8 cellular contexts compared by ENCODE assay signal in the genomic region with DNA sequence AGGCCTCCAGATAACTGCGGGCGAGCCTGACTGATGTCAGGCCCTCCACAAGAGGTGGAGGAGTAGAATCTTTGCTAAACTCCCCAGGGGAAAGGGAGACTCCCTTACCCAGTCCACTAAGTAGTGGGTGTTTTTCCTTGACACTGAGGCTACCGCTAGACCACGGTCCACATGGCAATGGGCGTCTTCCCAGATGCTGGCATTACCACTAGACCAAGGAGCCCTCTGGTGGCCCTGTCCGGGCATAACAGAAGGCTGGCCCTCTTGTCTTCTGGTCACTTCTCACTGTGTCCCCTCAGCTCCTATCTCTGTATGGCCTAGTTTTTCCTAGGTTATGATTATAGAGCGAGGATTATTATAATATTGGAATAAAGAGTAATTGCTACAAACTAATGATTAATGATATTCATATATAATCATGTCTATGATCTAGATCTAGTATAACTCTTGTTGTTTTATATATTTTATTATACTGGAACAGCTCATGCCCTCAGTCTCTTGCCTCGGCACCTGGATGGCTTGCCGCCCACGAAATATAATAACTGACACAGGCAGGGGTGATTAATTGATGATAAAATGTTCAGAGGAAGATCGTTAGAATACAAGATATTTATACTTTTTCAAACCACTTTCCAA.
DNase-seq lines count a peak whose midpoint lies in the region; FAIRE-seq and TF ChIP-seq lines count a peak whose summit lies in the region.
"Not testable (repeated sequence)": the region's sequence is repeated elsewhere in the genome, so short reads cannot be mapped to it uniquely, and the experiment has no call there.

No MANE protein-coding gene starts in this region.

- H3K27ac ChIP-seq in astrocyte (ENCODE audit: low read depth, low read length); stomach: not testable (repeated sequence)

- H3K4me1 Mint-ChIP-seq in astrocyte (ENCODE audit: low read depth, unreplicated experiment): not testable (repeated sequence)

- DNase-seq in DMS114 treated with DMSO at 0.1 percent for 48 hours (lab: John Stamatoyannopoulos, UW; ENCODE audit: unreplicated experiment): peak; percentile 35
- not testable (repeated sequence) for DNase-seq in HFF-Myc (ENCODE audit: extremely low read depth, low read depth); astrocyte (ENCODE audit: low read depth)
- DNase-seq in NCI-H2081 treated with DMSO at 0.1 percent for 48 hours (lab: John Stamatoyannopoulos, UW): peak; percentile 6
- DNase-seq in SHP77 treated with DMSO at 0.1 percent for 48 hours (lab: John Stamatoyannopoulos, UW): peak; percentile 58
- DNase-seq in fibroblast of pulmonary artery (ENCODE audit: low read depth): peak; percentile 29
- DNase-seq in medulla oblongata (ENCODE audit: extremely low spot score): peak; percentile 23
- DNase-seq in stomach: peak; percentile 70

- H3K9ac ChIP-seq in astrocyte (ENCODE audit: low read length): not testable (repeated sequence)

- not testable (repeated sequence) for H3K79me2 ChIP-seq in astrocyte (ENCODE audit: insufficient read depth, low read length)

- not testable (repeated sequence) for TF ChIP-seq EP300 in stomach (IDR thresholded peaks at IDR 0.05)

- not testable (repeated sequence) for H3K27ac Mint-ChIP-seq in astrocyte (ENCODE audit: unreplicated experiment)

- not testable (repeated sequence) for H3K27me3 ChIP-seq in astrocyte (ENCODE audit: insufficient read depth, low read length); stomach

- not testable (repeated sequence) for TF ChIP-seq POLR2A in stomach (IDR thresholded peaks at IDR 0.05)

- not testable (repeated sequence) for H2AFZ ChIP-seq in astrocyte (ENCODE audit: low read depth, low read length)

- H3K9me3 ChIP-seq in astrocyte (ENCODE audit: insufficient read depth, low read depth, low read length); stomach: not testable (repeated sequence)

- intact Hi-C loops in stomach (cut with DNase I; ENCODE audit: low total_unique reads): not testable (repeated sequence)

- H3K4me3 Mint-ChIP-seq in astrocyte (ENCODE audit: unreplicated experiment): not testable (repeated sequence)

- 56 to 77% (median 70%) methylated on average over 11 of the region's 11 CpGs for WGBS in stomach, 5 donors

- FAIRE-seq in astrocyte (lab: Jason Lieb, UNC): not testable (repeated sequence)

- TF ChIP-seq CTCF in HFF-Myc (IDR thresholded peaks at IDR 0.05; ENCODE audit: low read depth, low read length, missing control alignments) (peak; percentile 52), astrocyte (IDR thresholded peaks at IDR 0.05; ENCODE audit: insufficient read depth, low read depth, low read length) (peak; percentile 12), fibroblast of pulmonary artery (IDR thresholded peaks at IDR 0.05; ENCODE audit: low read length, missing control alignments) (peak; percentile 37), stomach (IDR thresholded peaks at IDR 0.05) (peak in 4 of 7 experiments; percentile 17 to 44 (median 26))

- H3K4me2 ChIP-seq in astrocyte (ENCODE audit: low read length): not testable (repeated sequence)

- not testable (repeated sequence) for H3K4me1 ChIP-seq in astrocyte (ENCODE audit: insufficient read depth, low read length); stomach

- H4K20me1 ChIP-seq in astrocyte (ENCODE audit: insufficient read depth, low read length): not testable (repeated sequence)

- H3K36me3 Mint-ChIP-seq in astrocyte (ENCODE audit: low read depth, unreplicated experiment): not testable (repeated sequence)

- not testable (repeated sequence) for H3K9me3 Mint-ChIP-seq in astrocyte (ENCODE audit: unreplicated experiment)

- H3K4me3 ChIP-seq in HFF-Myc (replicated peaks; ENCODE audit: low read depth, low read length); astrocyte (ENCODE audit: insufficient read depth, low read depth, low read length); fibroblast of pulmonary artery (replicated peaks; ENCODE audit: low read depth, low read length); stomach: not testable (repeated sequence)

- not testable (repeated sequence) for H3K27me3 Mint-ChIP-seq in astrocyte (ENCODE audit: low read depth, unreplicated experiment)

- H3K36me3 ChIP-seq in astrocyte (ENCODE audit: insufficient read depth, low read length); stomach: not testable (repeated sequence)
